9 cellular contexts compared by ENCODE assay signal in the genomic region with DNA sequence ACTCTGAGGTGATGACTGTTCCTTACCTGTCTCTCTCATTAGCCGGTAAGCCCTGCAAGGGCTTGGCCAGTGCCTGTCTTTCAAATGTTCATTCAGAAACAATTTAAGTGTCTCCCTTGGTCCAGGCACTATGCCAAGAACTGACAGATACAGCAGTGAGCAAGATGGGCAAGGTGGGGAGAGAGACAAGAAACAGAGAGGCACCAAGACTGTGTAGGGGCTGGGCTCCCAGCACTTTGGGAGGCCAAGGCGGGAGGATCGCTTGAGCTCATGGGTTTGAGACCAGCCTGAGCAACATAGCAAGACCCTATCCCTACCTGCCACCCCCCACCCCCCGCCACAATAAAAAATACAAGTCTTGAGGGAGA. TPM values are rescaled to one million over a fixed set of nuclear protein-coding genes. Genes with fewer than 3 reads are reported as not detected.
DNase-seq lines count a peak whose midpoint lies in the region; ATAC-seq and TF ChIP-seq lines count a peak whose summit lies in the region.
"Had no signal": no experiment of that assay in that cellular context is flagged by ENCODE, and none has a peak within 500 bp of the region (broad histone marks: within the 10 kb centered on the region; RNA-seq: fewer than 3 reads in every experiment).

No MANE protein-coding gene starts in this region.

- intact Hi-C loops in thyroid gland (cut with DNase I): no loop called here

- no peaks in the 10 kb centered on the region for H3K79me2 ChIP-seq in fibroblast of lung (ENCODE audit: control insufficient read depth, insufficient read depth, low read length)

- H3K9me3 ChIP-seq in fibroblast of lung (ENCODE audit: control insufficient read depth, insufficient read depth, low read depth, low read length) (no peaks in the 10 kb centered on the region), thyroid gland (no peaks in the 10 kb centered on the region)

- H3K27me3 ChIP-seq in fibroblast of lung (ENCODE audit: control insufficient read depth, insufficient read depth, low read length): no peaks in the 10 kb centered on the region
- no peaks in the 10 kb centered on the region for H3K27me3 ChIP-seq in thyroid gland

- H3K4me1 Mint-ChIP-seq in activated naive CD4-positive, alpha-beta T cell treated with anti-CD3 and anti-CD28 coated beads, Interleukin-2, amount 50 U/mL, for 24 hours: peaks cover 12% of the 10 kb centered on the region

- H3K27ac ChIP-seq in fibroblast of lung (ENCODE audit: insufficient read depth, low read length): no peak overlapping the region
- peak overlapping the region in 1 of 3 donors; percentile 58 for H3K27ac ChIP-seq in thyroid gland

- no peak overlapping the region for H3K4me2 ChIP-seq in fibroblast of lung (ENCODE audit: extremely low read depth, insufficient read depth, low read length)

- H3K4me3 Mint-ChIP-seq in activated naive CD4-positive, alpha-beta T cell treated with anti-CD3 and anti-CD28 coated beads, Interleukin-2, amount 50 U/mL, for 24 hours: peak overlapping the region; percentile 83

- no peak overlapping the region for H3K9ac ChIP-seq in fibroblast of lung (ENCODE audit: insufficient read depth, low read length)

- 82 to 91% methylated on average over 4 of the region's 4 CpGs for WGBS in thyroid gland, 2 donors

- H3K9me3 Mint-ChIP-seq in activated naive CD4-positive, alpha-beta T cell treated with anti-CD3 and anti-CD28 coated beads, Interleukin-2, amount 50 U/mL, for 24 hours: no peaks in the 10 kb centered on the region

- H3K4me1 ChIP-seq in fibroblast of lung (ENCODE audit: control insufficient read depth, extremely low read depth, insufficient read depth, low read length) (no peaks in the 10 kb centered on the region), thyroid gland (peaks cover 0 to 11% of the 10 kb centered on the region in 2 donors)

- H2AFZ ChIP-seq in fibroblast of lung (ENCODE audit: low read length): no peak overlapping the region

- H4K20me1 ChIP-seq in fibroblast of lung (ENCODE audit: control insufficient read depth, extremely low read depth, insufficient read depth, low read length): no peaks in the 10 kb centered on the region

- ATAC-seq in HG03521 (IDR thresholded peaks at IDR 0.05; ENCODE audit: unreplicated experiment) (no peak), GM18511 (IDR thresholded peaks at IDR 0.05; ENCODE audit: unreplicated experiment) (no peak)

- TF ChIP-seq CTCF in fibroblast of lung (conservative IDR thresholded peaks at IDR 0.05 in 1 of 2, IDR thresholded peaks at IDR 0.05 in 1 of 2; ENCODE audit: low read depth in 1 of 2, low read length in 2 of 2): no peak
- no peak for TF ChIP-seq CTCF in thyroid gland (IDR thresholded peaks at IDR 0.05)

- H3K27ac Mint-ChIP-seq in activated naive CD4-positive, alpha-beta T cell treated with anti-CD3 and anti-CD28 coated beads, Interleukin-2, amount 50 U/mL, for 24 hours: peak overlapping the region; percentile 81

- DNase-seq in activated naive CD4-positive, alpha-beta T cell treated with Interleukin-2 at 50 U/mL for 16 hours: no peak
- DNase-seq in RPMI8226 (peak; percentile 76), fibroblast of lung (ENCODE audit: low read depth in 2 of 2) (peak; percentile 12), thyroid gland (peak; percentile 68 to 69), GDM1 (lab: John Stamatoyannopoulos, UW) (no peak)
- DNase-seq: left cardiac atrium had no signal

- no peak for TF ChIP-seq POLR2A in thyroid gland (IDR thresholded peaks at IDR 0.05)

- H3K36me3 Mint-ChIP-seq in activated naive CD4-positive, alpha-beta T cell treated with anti-CD3 and anti-CD28 coated beads, Interleukin-2, amount 50 U/mL, for 24 hours: no peaks in the 10 kb centered on the region

- H3K36me3 ChIP-seq in fibroblast of lung (ENCODE audit: control insufficient read depth, insufficient read depth, low read length): no peaks in the 10 kb centered on the region
- H3K36me3 ChIP-seq in thyroid gland: no peaks in the 10 kb centered on the region

- no peak overlapping the region for H3K4me3 ChIP-seq in fibroblast of lung (replicated peaks in 1 of 4; ENCODE audit: control extremely low read depth in 1 of 4, insufficient read depth in 1 of 4, low read depth in 3 of 4, low read length in 4 of 4)
- H3K4me3 ChIP-seq in thyroid gland (replicated peaks in 1 of 3): no peak overlapping the region

- no peaks in the 10 kb centered on the region for H3K27me3 Mint-ChIP-seq in activated naive CD4-positive, alpha-beta T cell treated with anti-CD3 and anti-CD28 coated beads, Interleukin-2, amount 50 U/mL, for 24 hours

RNA-seq across cellular contexts. Expression of a gene that starts 1.3 kb away (rescaled TPM):
- total RNA-seq in fibroblast of lung (3.9 and 4.8 TPM in 2 replicates), thyroid gland (1 to 10 TPM; 1.2 to 5.3 (median 3.0) TPM)
- 5.3 and 9.3 TPM in 2 replicates for polyA plus RNA-seq in fibroblast of lung
- polyA plus RNA-seq in fibroblast of lung (2012): 3.0 and 6.0 TPM in 2 replicates
- 1.4 TPM in 1 of 2 replicates, not detected in the other for polyA minus RNA-seq in fibroblast of lung (ENCODE audit: low replicate concordance)

Comparison
In these comparisons a context has a peak if more than half of its experiments do, and no peak if none do; other contexts are left out.
1. DNase-seq: peak in RPMI8226 (single experiment), fibroblast of lung (2 of 2) and thyroid gland (2 of 2); none in activated naive CD4-positive, alpha-beta T cell treated with Interleukin-2 at 50 U/mL for 16 hours (single experiment) and GDM1 (single experiment).